Comparison of ENCODE assay signal across 16 cellular contexts in genomic region chr5:164498393-164498792, GRCh38.
"Had no signal": no experiment of that assay in that cellular context is flagged by ENCODE, and none has a peak within 500 bp of the region (broad histone marks: within the 10 kb centered on the region; RNA-seq: fewer than 3 reads in every experiment).

No MANE protein-coding gene starts in this region.

- H3K4me1 Mint-ChIP-seq: memory B cell; stimulated activated naive B cell treated with anti-CD40 and anti-IgM and Interleukin-4, amounts not matched to agents 10 μg/mL and 1 μg/mL and 100 μg/mL, for 72 hours had no signal

- H3K36me3 ChIP-seq: uterus had no signal

- H3K4me3 ChIP-seq: mucosa of descending colon, testis, uterus had no signal

- H3K27ac ChIP-seq: testis, uterus had no signal

- H3K36me3 Mint-ChIP-seq: brain; memory B cell; stimulated activated naive B cell treated with anti-CD40 and anti-IgM and Interleukin-4, amounts not matched to agents 10 μg/mL and 1 μg/mL and 100 μg/mL, for 72 hours had no signal

- H3K27ac Mint-ChIP-seq: activated CD8-positive, alpha-beta T cell treated with anti-CD3 and anti-CD28 coated beads, Interleukin-2, amount 10 ng/mL, durations not matched to agents 7 days and 5 days; activated T-helper 1 cell treated with anti-CD3 and anti-CD28 coated beads, Interleukin-12 subunit alpha, Interleukin-12 subunit beta, Interleukin-2, Interleukin-4 antibody, amounts not matched to agents 30 ng/mL and 10 ng/mL and 1 ng/mL, durations not matched to agents 14 hours and 24 hours and 36 hours; brain; memory B cell; stimulated activated naive B cell treated with anti-CD40 and anti-IgM and Interleukin-4, amounts not matched to agents 10 μg/mL and 1 μg/mL and 100 μg/mL, for 72 hours had no signal

- H3K4me1 ChIP-seq: testis, uterus had no signal

- H3K4me3 Mint-ChIP-seq: activated CD8-positive, alpha-beta T cell treated with anti-CD3 and anti-CD28 coated beads, Interleukin-2, amount 10 ng/mL, durations not matched to agents 7 days and 5 days; activated T-helper 1 cell treated with anti-CD3 and anti-CD28 coated beads, Interleukin-12 subunit alpha, Interleukin-12 subunit beta, Interleukin-2, Interleukin-4 antibody, amounts not matched to agents 30 ng/mL and 10 ng/mL and 1 ng/mL, durations not matched to agents 14 hours and 24 hours and 36 hours; memory B cell; stimulated activated naive B cell treated with anti-CD40 and anti-IgM and Interleukin-4, amounts not matched to agents 10 μg/mL and 1 μg/mL and 100 μg/mL, for 72 hours had no signal

- H3K9me3 Mint-ChIP-seq: activated T-helper 1 cell treated with anti-CD3 and anti-CD28 coated beads, Interleukin-12 subunit alpha, Interleukin-12 subunit beta, Interleukin-2, Interleukin-4 antibody, amounts not matched to agents 30 ng/mL and 10 ng/mL and 1 ng/mL, durations not matched to agents 14 hours and 24 hours and 36 hours; memory B cell; stimulated activated naive B cell treated with anti-CD40 and anti-IgM and Interleukin-4, amounts not matched to agents 10 μg/mL and 1 μg/mL and 100 μg/mL, for 72 hours had no signal

- ATAC-seq: activated CD4-positive, CD25-positive, alpha-beta regulatory T cell treated with anti-CD3 and anti-CD28 coated beads, Interleukin-2, amount 50 U/mL, for 24 hours; activated CD8-positive, alpha-beta T cell treated with anti-CD3 and anti-CD28 coated beads, Interleukin-2, amount 10 ng/mL, durations not matched to agents 7 days and 5 days; mucosa of descending colon; stimulated activated naive B cell treated with anti-CD40 and anti-IgM and Interleukin-4, amounts not matched to agents 10 μg/mL and 1 μg/mL and 100 μg/mL, for 72 hours had no signal

- DNase-seq: activated CD4-positive, alpha-beta T cell treated with anti-CD3 and anti-CD28 coated beads, Interleukin-2, amount 50 U/mL, for 1 hour; activated CD8-positive, alpha-beta T cell treated with anti-CD3 and anti-CD28 coated beads, Interleukin-2, amount 10 ng/mL, durations not matched to agents 7 days and 5 days; activated gamma-delta T cell; activated naive CD4-positive, alpha-beta T cell treated with anti-CD3 and anti-CD28 coated beads, Interleukin-2, amount 50 U/mL, for 16 hours; mucosa of descending colon; posterior cingulate gyrus; stimulated activated CD4-positive, alpha-beta T cell treated with anti-CD3 and anti-CD28 coated beads, Interleukin-2, amount 100 ng/mL, for 48 hours; stimulated activated CD8-positive, alpha-beta memory T cell treated with anti-CD3 and anti-CD28 coated beads, Interleukin-4, amount 100 ng/mL, for 48 hours; stimulated activated naive B cell treated with anti-CD40 and anti-IgM and Interleukin-4, amounts not matched to agents 10 μg/mL and 1 μg/mL and 100 μg/mL, for 72 hours; testis; trophoblast cell; uterus had no signal

- H3K9me3 ChIP-seq: mucosa of descending colon, testis, uterus had no signal

- H3K27me3 ChIP-seq: testis, uterus had no signal
